Comparison of ENCODE assay signal across 19 cellular contexts in genomic region chr6:27081931-27082330, GRCh38.
"Had no signal": no experiment of that assay in that cellular context is flagged by ENCODE, and none has a peak within 500 bp of the region (broad histone marks: within the 10 kb centered on the region; RNA-seq: fewer than 3 reads in every experiment).

No MANE protein-coding gene starts in this region.

- H3K36me3 ChIP-seq: left ventricle myocardium inferior, tibial artery, uterus had no signal

- H3K4me1 ChIP-seq: uterus had no signal

- H3K27me3 ChIP-seq: body of pancreas had no signal

- ATAC-seq: body of pancreas; natural killer cell treated with Interleukin-12 subunit alpha and Interleukin-12 subunit beta and Interleukin-15 and Interleukin-18, amount 100 ng/mL, for 72 hours; stimulated activated naive B cell treated with anti-CD40 and anti-IgM and Interleukin-4, amounts not matched to agents 10 μg/mL and 1 μg/mL and 100 μg/mL, for 72 hours had no signal

- H3K4me3 ChIP-seq: body of pancreas, coronary artery, left ventricle myocardium inferior, tibial artery, uterus had no signal

- DNase-seq: activated CD4-positive, alpha-beta T cell treated with anti-CD3 and anti-CD28 coated beads, Interleukin-2, amount 10 ng/mL, durations not matched to agents 7 days and 5 days; activated CD4-positive, CD25-positive, alpha-beta regulatory T cell; activated gamma-delta T cell treated with Interleukin-2 at 50 U/mL for 16 hours; amygdala; body of pancreas; central memory CD4-positive, alpha-beta T cell; effector CD8-positive, alpha-beta T cell; foreskin fibroblast; hypothalamus; left ventricle myocardium inferior; mesenchymal stem cell; posterior cingulate gyrus; retina; stimulated activated CD4-positive, alpha-beta T cell treated with anti-CD3 and anti-CD28 coated beads, Interleukin-2, amount 100 ng/mL, for 48 hours; stimulated activated naive B cell treated with anti-CD40 and anti-IgM and Interleukin-4, amounts not matched to agents 10 μg/mL and 1 μg/mL and 100 μg/mL, for 72 hours; tibial artery; uterus had no signal

- H3K27ac ChIP-seq: body of pancreas, coronary artery, left ventricle myocardium inferior, tibial artery, uterus had no signal

- H3K9me3 ChIP-seq: body of pancreas, left ventricle myocardium inferior, tibial artery, uterus had no signal
